ENCODE assay signal across 8 cellular contexts in the genomic region with DNA sequence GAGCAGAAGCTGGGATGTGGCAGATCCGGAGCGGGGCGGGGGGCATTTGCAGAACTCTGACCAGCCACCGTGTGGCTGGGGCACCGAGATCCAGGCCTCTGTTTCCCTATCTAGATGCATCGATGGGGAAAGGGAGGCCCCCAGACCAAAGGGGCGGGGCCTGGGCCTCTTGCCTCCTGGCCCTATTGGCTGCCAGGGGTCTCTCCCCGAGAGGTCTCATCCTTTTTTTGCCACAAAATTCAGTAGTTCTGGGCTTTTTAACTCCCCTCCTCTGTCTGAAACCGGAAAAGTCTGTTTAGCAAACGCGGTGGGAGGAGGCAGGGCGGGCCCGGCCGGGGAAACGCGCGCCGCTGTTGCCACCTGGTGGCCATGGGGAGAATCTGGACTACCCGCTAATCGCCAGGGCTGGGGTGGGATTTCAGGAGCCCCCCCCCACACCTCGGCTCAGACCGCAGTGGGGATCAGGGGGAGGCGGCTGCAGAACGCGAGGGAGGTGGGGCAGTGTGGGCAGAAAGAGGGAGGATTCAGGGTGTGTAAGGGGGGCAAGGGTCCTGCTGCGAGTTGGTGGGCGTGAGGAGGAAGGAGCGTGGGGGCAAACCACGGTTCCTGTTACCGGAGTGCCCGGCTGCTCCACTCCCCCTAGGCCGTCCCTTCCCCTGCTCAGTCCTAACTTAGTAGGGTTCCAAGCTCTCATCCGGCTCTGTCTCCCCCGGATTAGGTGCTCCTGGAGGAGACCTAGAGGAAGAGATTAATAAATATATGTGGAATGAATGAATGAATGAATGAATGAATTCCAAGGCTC. TPM values are rescaled to one million over a fixed set of nuclear protein-coding genes. Genes with fewer than 3 reads are reported as not detected.
DNase-seq lines count a peak whose midpoint lies in the region; ATAC-seq and TF ChIP-seq lines count a peak whose summit lies in the region.

No MANE protein-coding gene starts in this region.

- CTCF ChIA-PET in CD8-positive, alpha-beta memory T cell (lab: Charles Lee), result interaction anchor here (0.6 to 10.6 kb wide), 29 partner anchors 13 to 126 kb away, joined by 3 to 168 read pairs (median 4); a partner anchor contains a TSS
- CTCF ChIA-PET in activated CD8-positive, alpha-beta T cell treated with anti-CD3 and anti-CD28 coated beads for 36 hours (lab: Charles Lee), result interaction anchor here (0.7 to 7.6 kb wide), 26 partner anchors 11 to 271 kb away, joined by 3 to 151 read pairs (median 4); a partner anchor contains a TSS

- POLR2A ChIA-PET in CD8-positive, alpha-beta memory T cell (lab: Charles Lee), result interaction anchor here (0.7 to 2.3 kb wide), 5 partner anchors 13 to 59 kb away, joined by 3 to 15 read pairs (median 3); a partner anchor contains a TSS
- POLR2A ChIA-PET in activated CD8-positive, alpha-beta T cell treated with anti-CD3 and anti-CD28 coated beads for 36 hours (lab: Charles Lee), result interaction anchor here (1.7 to 4.7 kb wide), 2 partner anchors 13 to 51 kb away, joined by 6 to 24 read pairs; a partner anchor contains a TSS

- H3K4me1 Mint-ChIP-seq in CD8-positive, alpha-beta memory T cell, result peaks cover 7 to 15% (median 8%) of the 10 kb centered on the region in 3 donors
- peaks cover 16% of the 10 kb centered on the region for H3K4me1 Mint-ChIP-seq in activated CD8-positive, alpha-beta T cell treated with anti-CD3 and anti-CD28 coated beads for 36 hours (ENCODE audit: low read depth)

- peaks cover 0 to 29% (median 8%) of the 10 kb centered on the region in 3 donors for H3K36me3 Mint-ChIP-seq in CD8-positive, alpha-beta memory T cell
- peaks cover 2% of the 10 kb centered on the region for H3K36me3 Mint-ChIP-seq in activated CD8-positive, alpha-beta T cell treated with anti-CD3 and anti-CD28 coated beads for 36 hours (ENCODE audit: low read depth)

- H3K36me3 ChIP-seq in CD8-positive, alpha-beta memory T cell (ENCODE audit: insufficient read depth, low read length), result peaks cover 7% of the 10 kb centered on the region
- H3K36me3 ChIP-seq in ectodermal cell (ENCODE audit: control insufficient read depth, insufficient read depth, low read length), result no peaks in the 10 kb centered on the region
- H3K36me3 ChIP-seq in lung (ENCODE audit: control insufficient read depth in 2 of 2, insufficient read depth in 2 of 2, low read length in 2 of 2), result no peaks in the 10 kb centered on the region

- 7% methylated on average over 34 of the region's 34 CpGs for WGBS in ectodermal cell, 2 experiments
- WGBS in lung, 2 donors, result 3 to 5% methylated on average over 34 of the region's 34 CpGs

- H3K4me3 ChIP-seq in CD8-positive, alpha-beta memory T cell (ENCODE audit: low read length), result no peak overlapping the region
- H3K4me3 ChIP-seq in ectodermal cell (ENCODE audit: insufficient read depth, low read depth, low read length) (peak overlapping the region; percentile 10), lung (no peak overlapping the region)

- H3K9me3 ChIP-seq in CD8-positive, alpha-beta memory T cell (ENCODE audit: low read length), result no peaks in the 10 kb centered on the region
- H3K9me3 ChIP-seq in ectodermal cell (ENCODE audit: control insufficient read depth, low read length), result no peaks in the 10 kb centered on the region
- no peaks in the 10 kb centered on the region for H3K9me3 ChIP-seq in lung (ENCODE audit: control insufficient read depth in 2 of 2, insufficient read depth in 1 of 2, low read length in 1 of 2)

- peaks cover 0 to 1% of the 10 kb centered on the region in 2 donors for H3K27me3 Mint-ChIP-seq in CD8-positive, alpha-beta memory T cell
- no peaks in the 10 kb centered on the region for H3K27me3 Mint-ChIP-seq in activated CD8-positive, alpha-beta T cell treated with anti-CD3 and anti-CD28 coated beads for 36 hours

- H3K4me3 Mint-ChIP-seq in CD8-positive, alpha-beta memory T cell, result peak overlapping the region in 3 of 7 donors; percentile 32 to 76 (median 42)
- H3K4me3 Mint-ChIP-seq in activated CD8-positive, alpha-beta T cell treated with anti-CD3 and anti-CD28 coated beads for 36 hours, result no peak overlapping the region

- peak overlapping the region; percentile 38 for H3K27ac ChIP-seq in CD8-positive, alpha-beta memory T cell (ENCODE audit: low read depth, low read length)
- H3K27ac ChIP-seq in ectodermal cell (ENCODE audit: insufficient read depth, low read depth, low read length, poor library complexity, severe bottlenecking) (peak overlapping the region; percentile 50), lung (ENCODE audit: low read depth in 1 of 2, low read length in 1 of 2) (peak overlapping the region; percentile 79 to 87)

- ATAC-seq in HG02840 (IDR thresholded peaks at IDR 0.05; ENCODE audit: low FRiP score, unreplicated experiment) (peak; percentile 60), lung (ENCODE audit: insufficient read depth, low FRiP score) (peak; percentile 87), GM18868 (IDR thresholded peaks at IDR 0.05; ENCODE audit: unreplicated experiment) (no peak)
- peak; percentile 94 for ATAC-seq in activated CD8-positive, alpha-beta T cell treated with anti-CD3 and anti-CD28 coated beads for 36 hours

- peak overlapping the region in 7 of 8 donors; percentile 68 to 92 (median 84) for H3K27ac Mint-ChIP-seq in CD8-positive, alpha-beta memory T cell
- peak overlapping the region; percentile 41 for H3K27ac Mint-ChIP-seq in activated CD8-positive, alpha-beta T cell treated with anti-CD3 and anti-CD28 coated beads for 36 hours

- intact Hi-C loops in activated CD8-positive, alpha-beta T cell treated with anti-CD3 and anti-CD28 coated beads for 36 hours (cut with micrococcal nuclease), result loop anchor here (1.0 kb wide), 1 partner anchor 51 kb away; no protein-coding TSS in a partner anchor

- peak; percentile 99 for TF ChIP-seq CTCF in activated CD8-positive, alpha-beta T cell treated with anti-CD3 and anti-CD28 coated beads for 36 hours (IDR thresholded peaks at IDR 0.05)
- peak; percentile 96 for TF ChIP-seq CTCF in lung (IDR thresholded peaks at IDR 0.05; ENCODE audit: control extremely low read depth, extremely low read depth)

- no peaks in the 10 kb centered on the region for H3K9me3 Mint-ChIP-seq in CD8-positive, alpha-beta memory T cell
- no peaks in the 10 kb centered on the region for H3K9me3 Mint-ChIP-seq in activated CD8-positive, alpha-beta T cell treated with anti-CD3 and anti-CD28 coated beads for 36 hours

- H3K4me1 ChIP-seq in CD8-positive, alpha-beta memory T cell (ENCODE audit: insufficient read depth, low read length), result peaks cover 13% of the 10 kb centered on the region
- H3K4me1 ChIP-seq in ectodermal cell (ENCODE audit: control insufficient read depth, insufficient read depth, low read length) (no peaks in the 10 kb centered on the region), lung (ENCODE audit: control insufficient read depth in 2 of 2, insufficient read depth in 2 of 2, low read length in 2 of 2) (no peaks in the 10 kb centered on the region)

- peak; percentile 72 to 88 (median 74) for DNase-seq in CD8-positive, alpha-beta memory T cell
- DNase-seq in NCI-H748 (lab: John Stamatoyannopoulos, UW; ENCODE audit: unreplicated experiment) (peak; percentile 59), lung (ENCODE audit: low spot score) (peak; percentile 82)
- DNase-seq in activated CD8-positive, alpha-beta T cell treated with anti-CD3 and anti-CD28 coated beads for 36 hours, result peak; percentile 83
- DNase-seq in stimulated activated CD4-positive, alpha-beta T cell treated with anti-CD3 and anti-CD28 coated beads, Interleukin-4, amount 100 ng/mL, for 48 hours (ENCODE audit: low read depth in 2 of 2), result peak; percentile 73 to 76

- no peaks in the 10 kb centered on the region for H3K27me3 ChIP-seq in CD8-positive, alpha-beta memory T cell (ENCODE audit: insufficient read depth, low read length, poor library complexity, severe bottlenecking)
- H3K27me3 ChIP-seq in ectodermal cell (ENCODE audit: control insufficient read depth, insufficient read depth, low read length, poor library complexity, severe bottlenecking) (no peaks in the 10 kb centered on the region), lung (ENCODE audit: control insufficient read depth, insufficient read depth) (no peaks in the 10 kb centered on the region)

RNA-seq across cellular contexts. Expression of a gene that starts 28.3 kb away (rescaled TPM):
- total RNA-seq in CD8-positive, alpha-beta memory T cell, result 10 to 100 TPM; 18.9 to 19.6 TPM
- polyA plus RNA-seq in CD8-positive, alpha-beta memory T cell, result 43.2 TPM
- total RNA-seq in activated CD8-positive, alpha-beta T cell treated with anti-CD3 and anti-CD28 coated beads for 36 hours, result 10 to 100 TPM; 25.6 to 27.2 TPM
- not detected for polyA plus RNA-seq in ectodermal cell (2013, experiment 1 of 4)
- not detected for polyA plus RNA-seq in ectodermal cell (2013, experiment 2 of 4)
- not detected for polyA plus RNA-seq in ectodermal cell (2013, experiment 3 of 4)
- not detected for polyA plus RNA-seq in ectodermal cell (2013, experiment 4 of 4)
- total RNA-seq in lung, result 1 to 10 TPM; 1.3 to 7.8 TPM
- polyA plus RNA-seq in lung, result 1 to 10 TPM; 3.0 to 6.7 TPM

RNA-seq across cellular contexts. Expression of a gene that starts 39.2 kb away (rescaled TPM):
- 10 to 100 TPM; 15.0 to 15.9 TPM for total RNA-seq in CD8-positive, alpha-beta memory T cell
- polyA plus RNA-seq in CD8-positive, alpha-beta memory T cell, result 18.6 TPM
- 10 to 100 TPM; 23.1 to 23.3 TPM for total RNA-seq in activated CD8-positive, alpha-beta T cell treated with anti-CD3 and anti-CD28 coated beads for 36 hours
- polyA plus RNA-seq in ectodermal cell (2013, experiment 1 of 4), result 9.7 TPM
- 8.0 TPM for polyA plus RNA-seq in ectodermal cell (2013, experiment 2 of 4)
- polyA plus RNA-seq in ectodermal cell (2013, experiment 3 of 4), result 6.9 TPM
- polyA plus RNA-seq in ectodermal cell (2013, experiment 4 of 4), result 7.7 TPM
- 10 to 100 TPM in 1 of 2 donors, 1 to 10 TPM in 1; 6.5 to 24.0 TPM for total RNA-seq in lung
- polyA plus RNA-seq in lung, result 10 to 100 TPM in 1 of 2 donors, 1 to 10 TPM in 1; 5.0 to 12.1 TPM

RNA-seq across cellular contexts. Expression of a gene that starts 50.4 kb away (rescaled TPM):
- 10 to 100 TPM; 33.5 to 37.1 TPM for total RNA-seq in CD8-positive, alpha-beta memory T cell
- polyA plus RNA-seq in CD8-positive, alpha-beta memory T cell, result 45.8 TPM
- 10 to 100 TPM; 29.1 TPM for total RNA-seq in activated CD8-positive, alpha-beta T cell treated with anti-CD3 and anti-CD28 coated beads for 36 hours
- 2.6 TPM for polyA plus RNA-seq in ectodermal cell (2013, experiment 1 of 4)
- 1.6 TPM for polyA plus RNA-seq in ectodermal cell (2013, experiment 2 of 4)
- 2.1 TPM for polyA plus RNA-seq in ectodermal cell (2013, experiment 3 of 4)
- polyA plus RNA-seq in ectodermal cell (2013, experiment 4 of 4), result 2.3 TPM
- 10 to 100 TPM; 19.4 to 50.0 TPM for total RNA-seq in lung
- 10 to 100 TPM; 47.6 to 62.2 TPM for polyA plus RNA-seq in lung
